14 cellular contexts compared by ENCODE assay signal in the genomic region with DNA sequence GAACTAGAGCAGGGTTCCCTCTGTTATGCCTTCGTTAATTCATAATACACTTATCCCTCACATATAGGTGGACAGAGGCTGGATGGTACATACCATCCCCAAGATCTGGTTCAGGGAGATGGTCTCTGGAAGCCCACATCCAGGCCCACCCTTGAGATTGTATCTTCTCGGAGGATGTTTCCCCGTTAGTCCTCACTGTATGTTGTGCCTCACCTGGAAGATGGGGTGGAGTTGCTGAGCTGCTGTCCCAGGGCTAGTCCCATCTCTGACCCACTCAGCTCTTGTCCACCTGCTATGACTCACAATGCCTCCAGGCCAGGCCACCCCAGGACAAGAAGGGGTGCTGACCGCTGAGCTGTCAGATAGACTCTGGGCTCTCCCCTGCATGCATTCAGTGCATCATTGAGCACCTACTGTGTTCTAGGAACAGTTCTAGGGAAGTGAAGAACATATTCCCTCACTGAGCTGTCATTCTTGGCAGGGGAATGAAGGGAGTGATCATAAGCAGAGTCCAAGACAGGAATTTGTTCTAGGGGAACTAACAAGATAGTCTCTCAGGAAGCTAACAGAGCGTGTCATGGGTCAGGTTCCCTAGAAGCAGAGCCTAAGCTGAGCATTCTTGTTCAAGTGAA. TPM values are rescaled to one million over a fixed set of nuclear protein-coding genes. Genes with fewer than 3 reads are reported as not detected.
DNase-seq lines count a peak whose midpoint lies in the region; ATAC-seq and TF ChIP-seq lines count a peak whose summit lies in the region.
"Had no signal": no experiment of that assay in that cellular context is flagged by ENCODE, and none has a peak within 500 bp of the region (broad histone marks: within the 10 kb centered on the region; RNA-seq: fewer than 3 reads in every experiment).

A gene (minus strand): TSS at position 255 of the 632 bp plus-strand sequence. CDS start 116 bp downstream, at position 139.

- H3K4me3 ChIP-seq in epithelial cell of proximal tubule (ENCODE audit: low read depth, low read length): no peak within 1 kb of the TSS
- no peak within 1 kb of the TSS for H3K4me3 ChIP-seq in esophagus squamous epithelium
- H3K4me3 ChIP-seq: cardiac muscle cell had no signal

- no peaks in the 10 kb centered on the region for H3K27me3 ChIP-seq in esophagus squamous epithelium
- H3K27me3 ChIP-seq: cardiac muscle cell had no signal

- intact Hi-C loops in esophagus squamous epithelium (cut with DNase I): no loop called here

- H3K4me1 ChIP-seq in esophagus squamous epithelium: peaks cover 15 to 33% (median 17%) of the 10 kb centered on the region in 3 donors

- H3K27ac Mint-ChIP-seq in activated CD8-positive, alpha-beta memory T cell treated with anti-CD3 and anti-CD28 coated beads, Interleukin-2, amount 10 ng/mL, durations not matched to agents 7 days and 5 days: peak within 1 kb of the TSS; percentile 58
- H3K27ac Mint-ChIP-seq in T-cell: peak within 1 kb of the TSS; percentile 77 to 83
- H3K27ac Mint-ChIP-seq in stimulated activated effector memory CD8-positive, alpha-beta T cell treated with anti-CD3 and anti-CD28 coated beads, Interleukin-12 subunit alpha, Interleukin-12 subunit beta, amount 100 ng/mL, for 72 hours: peak within 1 kb of the TSS; percentile 93

- no peaks in the 10 kb centered on the region for H3K36me3 ChIP-seq in esophagus squamous epithelium
- H3K36me3 ChIP-seq: cardiac muscle cell had no signal

- H3K27ac ChIP-seq in esophagus squamous epithelium: no peak within 1 kb of the TSS
- H3K27ac ChIP-seq: cardiac muscle cell had no signal

- H3K27me3 Mint-ChIP-seq in activated CD8-positive, alpha-beta memory T cell treated with anti-CD3 and anti-CD28 coated beads, Interleukin-2, amount 10 ng/mL, durations not matched to agents 7 days and 5 days: no peaks in the 10 kb centered on the region
- H3K27me3 Mint-ChIP-seq in T-cell: no peaks in the 10 kb centered on the region

- ATAC-seq in activated CD8-positive, alpha-beta memory T cell treated with anti-CD3 and anti-CD28 coated beads, Interleukin-2, amount 10 ng/mL, durations not matched to agents 7 days and 5 days: no peak
- ATAC-seq in T-cell (replicated peaks in 1 of 4): no peak
- no peak for ATAC-seq in stimulated activated effector memory CD8-positive, alpha-beta T cell treated with anti-CD3 and anti-CD28 coated beads, Interleukin-12 subunit alpha, Interleukin-12 subunit beta, amount 100 ng/mL, for 72 hours

- CTCF ChIA-PET in activated CD8-positive, alpha-beta memory T cell treated with anti-CD3 and anti-CD28 coated beads, Interleukin-2, amount 10 ng/mL, durations not matched to agents 7 days and 5 days (lab: Charles Lee): interaction anchor here (1.5 to 3.6 kb wide), 4 partner anchors 10 to 52 kb away, joined by 3 to 20 read pairs (median 8); a partner anchor contains a TSS
- CTCF ChIA-PET in T-cell (lab: Charles Lee): no interaction called here

- TF ChIP-seq CTCF in epithelial cell of proximal tubule (conservative IDR thresholded peaks at IDR 0.05; ENCODE audit: low read depth, low read length): no peak
- TF ChIP-seq CTCF in esophagus squamous epithelium (IDR thresholded peaks at IDR 0.05): no peak

- WGBS in esophagus squamous epithelium, 2 donors: 92 to 98% methylated on average over 4 to 5 of the region's 5 CpGs

- peak within 1 kb of the TSS; percentile 100 for H3K4me3 Mint-ChIP-seq in activated CD8-positive, alpha-beta memory T cell treated with anti-CD3 and anti-CD28 coated beads, Interleukin-2, amount 10 ng/mL, durations not matched to agents 7 days and 5 days
- H3K4me3 Mint-ChIP-seq in T-cell: peak within 1 kb of the TSS; percentile 63 to 99 (median 70)
- H3K4me3 Mint-ChIP-seq in stimulated activated effector memory CD8-positive, alpha-beta T cell treated with anti-CD3 and anti-CD28 coated beads, Interleukin-12 subunit alpha, Interleukin-12 subunit beta, amount 100 ng/mL, for 72 hours: peak within 1 kb of the TSS; percentile 91

- H3K9me3 ChIP-seq in esophagus squamous epithelium: no peaks in the 10 kb centered on the region

- POLR2A ChIA-PET in T-cell (lab: Charles Lee): interaction anchor here in 1 of 2 donors (0.7 kb wide), 1 partner anchor 24 kb away, joined by 10 read pairs; no protein-coding TSS in a partner anchor

- DNase-seq in activated CD8-positive, alpha-beta memory T cell treated with anti-CD3 and anti-CD28 coated beads, Interleukin-2, amount 10 ng/mL, durations not matched to agents 7 days and 5 days: no peak
- no peak for DNase-seq in activated CD8-positive, alpha-beta memory T cell treated with anti-CD3 and anti-CD28 coated beads, Interleukin-2, amount 50 U/mL, for 48 hours
- DNase-seq in T-cell: no peak
- peak; percentile 97 for DNase-seq in epithelial cell of proximal tubule (ENCODE audit: low read depth)
- DNase-seq in stimulated activated effector memory CD8-positive, alpha-beta T cell treated with anti-CD3 and anti-CD28 coated beads, Interleukin-12 subunit alpha, Interleukin-12 subunit beta, amount 100 ng/mL, for 72 hours (ENCODE audit: low spot score in 2 of 2): no peak
- no peak for DNase-seq in NCI-H2227 treated with DMSO at 0.1 percent for 48 hours (lab: John Stamatoyannopoulos, UW)
- no peak for DNase-seq in NCI-H1436 (lab: John Stamatoyannopoulos, UW)
- DNase-seq in esophagus squamous epithelium (lab: John Stamatoyannopoulos, UW): no peak
- DNase-seq: activated CD4-positive, alpha-beta T cell treated with anti-CD3 and anti-CD28 coated beads, Interleukin-2, amount 50 U/mL, for 1 hour; GOT3; left colon; Right ventricle myocardium superior had no signal

- peaks cover 35% of the 10 kb centered on the region for H3K4me1 Mint-ChIP-seq in activated CD8-positive, alpha-beta memory T cell treated with anti-CD3 and anti-CD28 coated beads, Interleukin-2, amount 10 ng/mL, durations not matched to agents 7 days and 5 days
- peaks cover 30 to 34% (median 31%) of the 10 kb centered on the region in 3 donors for H3K4me1 Mint-ChIP-seq in T-cell
- peaks cover 32% of the 10 kb centered on the region for H3K4me1 Mint-ChIP-seq in stimulated activated effector memory CD8-positive, alpha-beta T cell treated with anti-CD3 and anti-CD28 coated beads, Interleukin-12 subunit alpha, Interleukin-12 subunit beta, amount 100 ng/mL, for 72 hours

- H3K9me3 Mint-ChIP-seq in activated CD8-positive, alpha-beta memory T cell treated with anti-CD3 and anti-CD28 coated beads, Interleukin-2, amount 10 ng/mL, durations not matched to agents 7 days and 5 days (ENCODE audit: low read depth): no peaks in the 10 kb centered on the region
- H3K9me3 Mint-ChIP-seq in T-cell: no peaks in the 10 kb centered on the region
- H3K9me3 Mint-ChIP-seq in stimulated activated effector memory CD8-positive, alpha-beta T cell treated with anti-CD3 and anti-CD28 coated beads, Interleukin-12 subunit alpha, Interleukin-12 subunit beta, amount 100 ng/mL, for 72 hours: no peaks in the 10 kb centered on the region

- H3K36me3 Mint-ChIP-seq in activated CD8-positive, alpha-beta memory T cell treated with anti-CD3 and anti-CD28 coated beads, Interleukin-2, amount 10 ng/mL, durations not matched to agents 7 days and 5 days: peaks cover 18% of the 10 kb centered on the region
- no peaks in the 10 kb centered on the region for H3K36me3 Mint-ChIP-seq in T-cell
- peaks cover 46% of the 10 kb centered on the region for H3K36me3 Mint-ChIP-seq in stimulated activated effector memory CD8-positive, alpha-beta T cell treated with anti-CD3 and anti-CD28 coated beads, Interleukin-12 subunit alpha, Interleukin-12 subunit beta, amount 100 ng/mL, for 72 hours

- TF ChIP-seq POLR2A in esophagus squamous epithelium (IDR thresholded peaks at IDR 0.05): no peak

RNA-seq across cellular contexts. Expression of the gene that starts here (rescaled TPM):
- total RNA-seq in activated CD8-positive, alpha-beta memory T cell treated with anti-CD3 and anti-CD28 coated beads, Interleukin-2, amount 10 ng/mL, durations not matched to agents 7 days and 5 days: under 1 TPM in 1 of 2 experiments, not detected in 1; 0.59 TPM
- under 1 TPM in 3 of 5 donors, not detected in 2; 0.50 to 0.66 (median 0.57) TPM for total RNA-seq in T-cell
- total RNA-seq in epithelial cell of proximal tubule: not detected in 2 replicates
- not detected for total RNA-seq in esophagus squamous epithelium
- total RNA-seq: cardiac muscle cell, left colon, Right ventricle myocardium superior, ureter had no signal

Comparison
In these comparisons a context has a peak if more than half of its experiments do, and no peak if none do; other contexts are left out.
1. Peak in DNase-seq in epithelial cell of proximal tubule; RNA of the gene not detected or under 1 TPM.